ENCODE assay signal across 2 cellular contexts in the genomic region with DNA sequence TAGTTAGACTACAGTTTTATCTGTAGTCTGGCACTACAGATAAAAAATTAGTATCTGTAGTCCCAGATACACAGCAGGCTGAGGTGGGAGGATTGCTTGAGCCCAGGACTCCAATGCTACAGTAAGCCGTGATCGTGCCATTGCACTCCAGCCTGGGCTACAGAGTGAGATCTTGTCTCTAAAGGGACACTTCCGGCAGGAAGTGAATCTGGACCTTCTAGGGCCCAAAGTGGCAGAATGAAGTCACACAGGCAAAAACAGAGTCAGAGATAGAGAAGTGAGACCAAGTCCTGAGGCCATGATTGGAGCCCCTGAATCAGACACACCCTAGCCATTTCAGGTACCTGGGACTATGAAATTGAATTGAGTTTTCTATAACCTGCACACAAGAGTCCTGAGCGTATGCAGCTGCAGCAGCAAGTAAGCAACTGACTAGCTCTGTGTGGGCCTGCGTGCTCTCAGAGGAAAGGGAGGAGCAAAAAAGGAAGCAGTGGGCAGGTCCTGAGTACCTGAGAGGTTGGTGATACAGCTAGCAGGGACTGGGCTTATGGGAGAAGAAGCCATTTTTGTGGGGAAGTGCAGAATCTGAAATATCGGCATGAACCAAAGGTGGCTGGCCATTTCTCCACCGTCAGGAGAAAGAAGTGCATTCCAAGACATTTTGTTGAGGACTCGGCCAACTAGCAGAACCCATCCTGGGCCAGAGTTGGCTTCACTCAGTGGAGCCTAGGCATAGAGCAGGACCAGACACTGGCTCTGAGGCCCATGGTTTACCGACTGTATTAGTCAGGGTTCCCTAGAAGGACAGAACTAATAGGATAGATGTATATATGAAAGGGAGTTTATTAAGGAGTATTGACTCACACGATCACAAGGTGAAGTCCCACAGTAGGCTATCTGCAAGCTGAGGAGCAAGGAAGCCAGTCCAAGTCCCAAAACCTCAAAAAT.
A peak's percentile ranks its signal among the peaks of the same experiment; 100 is the strongest.
TF ChIP-seq lines count a peak whose summit lies in the region.

No MANE protein-coding gene starts in this region.

TF ChIP-seq in HepG2, 621 proteins besides CTCF, POLR2A, EP300 and RAD21:
- TF ChIP-seq GABPA (IDR thresholded peaks at IDR 0.05; ENCODE audit: low read depth, low read length): no peak
- TF ChIP-seq GABPA (CRISPR knock-in tag; IDR thresholded peaks at IDR 0.05; ENCODE audit: low read depth): peak; percentile 37
- TF ChIP-seq ZIK1 (CRISPR knock-in tag; IDR thresholded peaks at IDR 0.05; ENCODE audit: borderline replicate concordance, low read depth): no peak

TF ChIP-seq in GM23338, 12 proteins besides CTCF, POLR2A, EP300 and RAD21:
- no peak for TF ChIP-seq ZNF114 (CRISPR knock-in tag; IDR thresholded peaks at IDR 0.05)
- TF ChIP-seq ZNF331 (CRISPR knock-in tag; IDR thresholded peaks at IDR 0.05; ENCODE audit: low read depth): no peak
- no peak for TF ChIP-seq EZH2phosphoT487 (IDR thresholded peaks at IDR 0.05; ENCODE audit: unreplicated experiment)
- no peak for TF ChIP-seq NANOG (IDR thresholded peaks at IDR 0.05; ENCODE audit: borderline replicate concordance)
- TF ChIP-seq, protein P1, sequence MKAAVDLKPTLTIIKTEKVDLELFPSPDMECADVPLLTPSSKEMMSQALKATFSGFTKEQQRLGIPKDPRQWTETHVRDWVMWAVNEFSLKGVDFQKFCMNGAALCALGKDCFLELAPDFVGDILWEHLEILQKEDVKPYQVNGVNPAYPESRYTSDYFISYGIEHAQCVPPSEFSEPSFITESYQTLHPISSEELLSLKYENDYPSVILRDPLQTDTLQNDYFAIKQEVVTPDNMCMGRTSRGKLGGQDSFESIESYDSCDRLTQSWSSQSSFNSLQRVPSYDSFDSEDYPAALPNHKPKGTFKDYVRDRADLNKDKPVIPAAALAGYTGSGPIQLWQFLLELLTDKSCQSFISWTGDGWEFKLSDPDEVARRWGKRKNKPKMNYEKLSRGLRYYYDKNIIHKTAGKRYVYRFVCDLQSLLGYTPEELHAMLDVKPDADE (IDR thresholded peaks at IDR 0.05): no peak
- TF ChIP-seq STAT1 (IDR thresholded peaks at IDR 0.05; ENCODE audit: unreplicated experiment): no peak
- no peak for TF ChIP-seq POLR2AphosphoS5 (IDR thresholded peaks at IDR 0.05; ENCODE audit: low read depth)
- TF ChIP-seq, protein P2, sequence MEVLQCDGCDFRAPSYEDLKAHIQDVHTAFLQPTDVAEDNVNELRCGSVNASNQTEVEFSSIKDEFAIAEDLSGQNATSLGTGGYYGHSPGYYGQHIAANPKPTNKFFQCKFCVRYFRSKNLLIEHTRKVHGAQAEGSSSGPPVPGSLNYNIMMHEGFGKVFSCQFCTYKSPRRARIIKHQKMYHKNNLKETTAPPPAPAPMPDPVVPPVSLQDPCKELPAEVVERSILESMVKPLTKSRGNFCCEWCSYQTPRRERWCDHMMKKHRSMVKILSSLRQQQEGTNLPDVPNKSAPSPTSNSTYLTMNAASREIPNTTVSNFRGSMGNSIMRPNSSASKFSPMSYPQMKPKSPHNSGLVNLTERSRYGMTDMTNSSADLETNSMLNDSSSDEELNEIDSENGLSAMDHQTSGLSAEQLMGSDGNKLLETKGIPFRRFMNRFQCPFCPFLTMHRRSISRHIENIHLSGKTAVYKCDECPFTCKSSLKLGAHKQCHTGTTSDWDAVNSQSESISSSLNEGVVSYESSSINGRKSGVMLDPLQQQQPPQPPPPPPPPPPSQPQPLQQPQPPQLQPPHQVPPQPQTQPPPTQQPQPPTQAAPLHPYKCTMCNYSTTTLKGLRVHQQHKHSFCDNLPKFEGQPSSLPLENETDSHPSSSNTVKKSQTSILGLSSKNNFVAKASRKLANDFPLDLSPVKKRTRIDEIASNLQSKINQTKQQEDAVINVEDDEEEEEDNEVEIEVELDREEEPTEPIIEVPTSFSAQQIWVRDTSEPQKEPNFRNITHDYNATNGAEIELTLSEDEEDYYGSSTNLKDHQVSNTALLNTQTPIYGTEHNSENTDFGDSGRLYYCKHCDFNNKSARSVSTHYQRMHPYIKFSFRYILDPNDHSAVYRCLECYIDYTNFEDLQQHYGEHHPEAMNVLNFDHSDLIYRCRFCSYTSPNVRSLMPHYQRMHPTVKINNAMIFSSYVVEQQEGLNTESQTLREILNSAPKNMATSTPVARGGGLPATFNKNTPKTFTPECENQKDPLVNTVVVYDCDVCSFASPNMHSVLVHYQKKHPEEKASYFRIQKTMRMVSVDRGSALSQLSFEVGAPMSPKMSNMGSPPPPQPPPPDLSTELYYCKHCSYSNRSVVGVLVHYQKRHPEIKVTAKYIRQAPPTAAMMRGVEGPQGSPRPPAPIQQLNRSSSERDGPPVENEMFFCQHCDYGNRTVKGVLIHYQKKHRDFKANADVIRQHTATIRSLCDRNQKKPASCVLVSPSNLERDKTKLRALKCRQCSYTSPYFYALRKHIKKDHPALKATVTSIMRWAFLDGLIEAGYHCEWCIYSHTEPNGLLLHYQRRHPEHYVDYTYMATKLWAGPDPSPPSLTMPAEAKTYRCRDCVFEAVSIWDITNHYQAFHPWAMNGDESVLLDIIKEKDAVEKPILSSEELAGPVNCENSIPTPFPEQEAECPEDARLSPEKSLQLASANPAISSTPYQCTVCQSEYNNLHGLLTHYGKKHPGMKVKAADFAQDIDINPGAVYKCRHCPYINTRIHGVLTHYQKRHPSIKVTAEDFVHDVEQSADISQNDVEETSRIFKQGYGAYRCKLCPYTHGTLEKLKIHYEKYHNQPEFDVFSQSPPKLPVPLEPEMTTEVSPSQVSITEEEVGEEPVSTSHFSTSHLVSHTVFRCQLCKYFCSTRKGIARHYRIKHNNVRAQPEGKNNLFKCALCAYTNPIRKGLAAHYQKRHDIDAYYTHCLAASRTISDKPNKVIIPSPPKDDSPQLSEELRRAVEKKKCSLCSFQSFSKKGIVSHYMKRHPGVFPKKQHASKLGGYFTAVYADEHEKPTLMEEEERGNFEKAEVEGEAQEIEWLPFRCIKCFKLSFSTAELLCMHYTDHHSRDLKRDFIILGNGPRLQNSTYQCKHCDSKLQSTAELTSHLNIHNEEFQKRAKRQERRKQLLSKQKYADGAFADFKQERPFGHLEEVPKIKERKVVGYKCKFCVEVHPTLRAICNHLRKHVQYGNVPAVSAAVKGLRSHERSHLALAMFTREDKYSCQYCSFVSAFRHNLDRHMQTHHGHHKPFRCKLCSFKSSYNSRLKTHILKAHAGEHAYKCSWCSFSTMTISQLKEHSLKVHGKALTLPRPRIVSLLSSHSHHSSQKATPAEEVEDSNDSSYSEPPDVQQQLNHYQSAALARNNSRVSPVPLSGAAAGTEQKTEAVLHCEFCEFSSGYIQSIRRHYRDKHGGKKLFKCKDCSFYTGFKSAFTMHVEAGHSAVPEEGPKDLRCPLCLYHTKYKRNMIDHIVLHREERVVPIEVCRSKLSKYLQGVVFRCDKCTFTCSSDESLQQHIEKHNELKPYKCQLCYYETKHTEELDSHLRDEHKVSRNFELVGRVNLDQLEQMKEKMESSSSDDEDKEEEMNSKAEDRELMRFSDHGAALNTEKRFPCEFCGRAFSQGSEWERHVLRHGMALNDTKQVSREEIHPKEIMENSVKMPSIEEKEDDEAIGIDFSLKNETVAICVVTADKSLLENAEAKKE (CRISPR knock-in tag; IDR thresholded peaks at IDR 0.05): no peak
- TF ChIP-seq, protein P3, sequence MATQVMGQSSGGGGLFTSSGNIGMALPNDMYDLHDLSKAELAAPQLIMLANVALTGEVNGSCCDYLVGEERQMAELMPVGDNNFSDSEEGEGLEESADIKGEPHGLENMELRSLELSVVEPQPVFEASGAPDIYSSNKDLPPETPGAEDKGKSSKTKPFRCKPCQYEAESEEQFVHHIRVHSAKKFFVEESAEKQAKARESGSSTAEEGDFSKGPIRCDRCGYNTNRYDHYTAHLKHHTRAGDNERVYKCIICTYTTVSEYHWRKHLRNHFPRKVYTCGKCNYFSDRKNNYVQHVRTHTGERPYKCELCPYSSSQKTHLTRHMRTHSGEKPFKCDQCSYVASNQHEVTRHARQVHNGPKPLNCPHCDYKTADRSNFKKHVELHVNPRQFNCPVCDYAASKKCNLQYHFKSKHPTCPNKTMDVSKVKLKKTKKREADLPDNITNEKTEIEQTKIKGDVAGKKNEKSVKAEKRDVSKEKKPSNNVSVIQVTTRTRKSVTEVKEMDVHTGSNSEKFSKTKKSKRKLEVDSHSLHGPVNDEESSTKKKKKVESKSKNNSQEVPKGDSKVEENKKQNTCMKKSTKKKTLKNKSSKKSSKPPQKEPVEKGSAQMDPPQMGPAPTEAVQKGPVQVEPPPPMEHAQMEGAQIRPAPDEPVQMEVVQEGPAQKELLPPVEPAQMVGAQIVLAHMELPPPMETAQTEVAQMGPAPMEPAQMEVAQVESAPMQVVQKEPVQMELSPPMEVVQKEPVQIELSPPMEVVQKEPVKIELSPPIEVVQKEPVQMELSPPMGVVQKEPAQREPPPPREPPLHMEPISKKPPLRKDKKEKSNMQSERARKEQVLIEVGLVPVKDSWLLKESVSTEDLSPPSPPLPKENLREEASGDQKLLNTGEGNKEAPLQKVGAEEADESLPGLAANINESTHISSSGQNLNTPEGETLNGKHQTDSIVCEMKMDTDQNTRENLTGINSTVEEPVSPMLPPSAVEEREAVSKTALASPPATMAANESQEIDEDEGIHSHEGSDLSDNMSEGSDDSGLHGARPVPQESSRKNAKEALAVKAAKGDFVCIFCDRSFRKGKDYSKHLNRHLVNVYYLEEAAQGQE (IDR thresholded peaks at IDR 0.05; ENCODE audit: unreplicated experiment): no peak
- no peak for TF ChIP-seq CREB1 (CRISPR knock-in tag; IDR thresholded peaks at IDR 0.05; ENCODE audit: low read depth)
- no peak for TF ChIP-seq JUNB (IDR thresholded peaks at IDR 0.05; ENCODE audit: unreplicated experiment)
- no peak for TF ChIP-seq EZH2 (IDR thresholded peaks at IDR 0.05; ENCODE audit: low read depth, unreplicated experiment)
